In genomic region chr5:31941356-31941755, GRCh38 we compare ENCODE assay signal across 20 cellular contexts.
DNase-seq lines count a peak whose midpoint lies in the region; ATAC-seq, FAIRE-seq and TF ChIP-seq lines count a peak whose summit lies in the region.
"Had no signal": no experiment of that assay in that cellular context is flagged by ENCODE, and none has a peak within 500 bp of the region (broad histone marks: within the 10 kb centered on the region; RNA-seq: fewer than 3 reads in every experiment).

No MANE protein-coding gene starts in this region.

- POLR2A ChIA-PET in RWPE1 (lab: Yijun Ruan, JAX; ENCODE audit: low non-redundant PET) = no interaction called here

- no peak for FAIRE-seq in bronchial epithelial cell (lab: Jason Lieb, UNC)
- FAIRE-seq: A204.1, D721Med, GM12878, GM18507, H54, HepG2 had no signal

- H3K4me1 ChIP-seq in foreskin keratinocyte (peaks cover 39% of the 10 kb centered on the region), subcutaneous abdominal adipose tissue (ENCODE audit: control insufficient read depth in 5 of 5, insufficient read depth in 5 of 5, low read length in 5 of 5) (peaks cover 4 to 68% (median 54%) of the 10 kb centered on the region in 5 donors)

- no peaks in the 10 kb centered on the region for H3K9me3 ChIP-seq in subcutaneous abdominal adipose tissue (ENCODE audit: control insufficient read depth in 5 of 5, low read length in 5 of 5)
- H3K9me3 ChIP-seq: BE2C had no signal

- H3K27me3 ChIP-seq in bronchial epithelial cell (ENCODE audit: control insufficient read depth, insufficient read depth, low read length) (no peaks in the 10 kb centered on the region), foreskin keratinocyte (no peaks in the 10 kb centered on the region), subcutaneous abdominal adipose tissue (ENCODE audit: control insufficient read depth in 5 of 5, insufficient read depth in 4 of 5, low read length in 5 of 5) (no peaks in the 10 kb centered on the region)
- H3K27me3 ChIP-seq: BE2C had no signal

- H3K27ac ChIP-seq in RWPE1 (peak overlapping the region; percentile 54; the same call in 1 of the 2 replicates), foreskin keratinocyte (peak overlapping the region; percentile 40), subcutaneous abdominal adipose tissue (ENCODE audit: low read depth, low read length) (peak overlapping the region; percentile 25)
- H3K27ac ChIP-seq: C4-2B, GM23248 had no signal

- H3K4me3 ChIP-seq in bronchial epithelial cell (ENCODE audit: low read depth, low read length) (no peak overlapping the region), subcutaneous abdominal adipose tissue (ENCODE audit: low read depth in 1 of 5, low read length in 5 of 5) (no peak overlapping the region)
- H3K4me3 ChIP-seq: GM12878, GM23248 had no signal

- H3K9ac ChIP-seq in subcutaneous abdominal adipose tissue (ENCODE audit: low read length in 5 of 5) = no peak overlapping the region
- H3K9ac ChIP-seq: GM23248 had no signal

- TF ChIP-seq CTCF in RWPE1 (conservative IDR thresholded peaks at IDR 0.05; ENCODE audit: low read depth) = no peak
- no peak for TF ChIP-seq CTCF in bronchial epithelial cell (IDR thresholded peaks at IDR 0.05; ENCODE audit: insufficient read depth, low read length, severe bottlenecking)
- TF ChIP-seq CTCF in foreskin keratinocyte (conservative IDR thresholded peaks at IDR 0.05) = no peak

- no peak for ATAC-seq in foreskin keratinocyte
- ATAC-seq in HG02610 (IDR thresholded peaks at IDR 0.05; ENCODE audit: unreplicated experiment) = no peak
- no peak for ATAC-seq in HG02884 (IDR thresholded peaks at IDR 0.05; ENCODE audit: unreplicated experiment)
- ATAC-seq: GM12878, HCT116, HepG2 had no signal

- H3K36me3 ChIP-seq in bronchial epithelial cell (ENCODE audit: control insufficient read depth, insufficient read depth, low read length) (no peaks in the 10 kb centered on the region), subcutaneous abdominal adipose tissue (ENCODE audit: control insufficient read depth in 5 of 5, insufficient read depth in 5 of 5, low read length in 5 of 5) (no peaks in the 10 kb centered on the region)
- H3K36me3 ChIP-seq: BE2C had no signal

- CTCF ChIA-PET in RWPE1 (lab: Yijun Ruan, JAX) = interaction anchor here (0.6 to 0.7 kb wide), 2 partner anchors 65 to 144 kb away, joined by 3 read pairs; no protein-coding TSS in a partner anchor

- no peak for DNase-seq in RWPE1 (ENCODE audit: low spot score)
- peak; percentile 78 for DNase-seq in bronchial epithelial cell (ENCODE audit: low read depth)
- peak in 1 of 2 donors; percentile 49 for DNase-seq in foreskin keratinocyte
- no peak for DNase-seq in AML-193 (lab: John Stamatoyannopoulos, UW)
- DNase-seq: BE2C; CD4-positive, alpha-beta memory T cell; COR-L47; DMS79; GM23248 had no signal
